ENCODE assay signal across 17 cellular contexts in the genomic region with DNA sequence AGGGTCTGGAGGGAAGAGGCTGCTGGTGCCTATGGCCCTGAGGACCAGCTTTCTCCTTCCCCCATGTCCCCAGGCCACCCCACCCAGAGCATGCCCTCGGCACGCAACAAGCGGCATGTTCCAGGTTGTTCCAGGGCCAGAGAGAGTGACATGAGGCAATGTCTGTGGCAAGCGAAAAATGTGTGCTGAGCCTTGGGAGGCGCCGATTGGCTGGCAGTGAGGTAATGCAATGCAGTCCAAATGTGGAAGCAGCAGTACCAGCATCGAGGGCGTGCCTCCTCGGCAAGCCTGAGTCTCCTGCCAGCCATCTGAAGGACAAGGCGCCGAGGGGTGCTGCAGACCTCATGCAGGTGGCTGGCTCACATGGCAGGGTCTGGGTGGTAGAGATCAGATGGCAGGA.
"Had no signal": no experiment of that assay in that cellular context is flagged by ENCODE, and none has a peak within 500 bp of the region (broad histone marks: within the 10 kb centered on the region; RNA-seq: fewer than 3 reads in every experiment).

No MANE protein-coding gene starts in this region.

- DNase-seq: activated CD4-positive, alpha-beta T cell treated with anti-CD3 and anti-CD28 coated beads, Interleukin-2, amount 50 U/mL, for 4 hours; activated CD4-positive, CD25-positive, alpha-beta regulatory T cell treated with anti-CD3 and anti-CD28 coated beads, Interleukin-2, amount 50 U/mL, for 72 hours; activated naive CD4-positive, alpha-beta T cell treated with anti-CD3 and anti-CD28 coated beads for 36 hours; effector CD4-positive, alpha-beta T cell; esophagus squamous epithelium; foreskin fibroblast; mesendoderm; right lobe of liver; stimulated activated naive CD8-positive, alpha-beta T cell treated with anti-CD3 and anti-CD28 coated beads, Interleukin-15, Interleukin-2, amounts not matched to agents 100 U/mL and 50 U/mL, for 24 hours; T-cell; T-helper 9 cell had no signal

- H3K27me3 ChIP-seq: esophagus squamous epithelium, right lobe of liver, upper lobe of left lung had no signal

- ATAC-seq: activated T-helper 17 cell treated with anti-CD3 and anti-CD28 coated beads, Interleukin-2, amount 50 U/mL, for 72 hours; natural killer cell treated with Interleukin-12 subunit alpha and Interleukin-12 subunit beta and Interleukin-15 and Interleukin-18, amount 100 ng/mL, for 72 hours; right lobe of liver; stimulated activated naive CD8-positive, alpha-beta T cell treated with anti-CD3 and anti-CD28 coated beads, Interleukin-15, Interleukin-2, amounts not matched to agents 100 U/mL and 50 U/mL, for 24 hours; T-cell had no signal

- H3K4me3 ChIP-seq: coronary artery, esophagus squamous epithelium, prostate gland, right lobe of liver, smooth muscle cell, upper lobe of left lung had no signal

- H3K36me3 ChIP-seq: esophagus squamous epithelium, prostate gland, right lobe of liver, upper lobe of left lung had no signal

- H3K4me1 ChIP-seq: esophagus squamous epithelium, prostate gland, right lobe of liver, upper lobe of left lung had no signal

- H3K9me3 ChIP-seq: esophagus squamous epithelium, prostate gland, right lobe of liver, upper lobe of left lung had no signal

- H3K27ac ChIP-seq: coronary artery, esophagus squamous epithelium, prostate gland, right lobe of liver, upper lobe of left lung had no signal

- H3K4me2 ChIP-seq: smooth muscle cell had no signal
